Comparison of ENCODE assay signal across 10 cellular contexts in genomic region chr18:79819951-79820351, GRCh38.
DNase-seq lines count a peak whose midpoint lies in the region; ATAC-seq and TF ChIP-seq lines count a peak whose summit lies in the region.
"Had no signal": no experiment of that assay in that cellular context is flagged by ENCODE, and none has a peak within 500 bp of the region (broad histone marks: within the 10 kb centered on the region; RNA-seq: fewer than 3 reads in every experiment).

No MANE protein-coding gene starts in this region.

- H3K27me3 ChIP-seq in GM06990 (replicated peaks; ENCODE audit: control insufficient read depth, insufficient read depth, low read length), result no peaks in the 10 kb centered on the region; the same call in 1 of the 2 replicates

- no peak overlapping the region for H3K4me3 ChIP-seq in GM06990 (replicated peaks; ENCODE audit: low read depth, low read length)
- H3K4me3 ChIP-seq: skin epidermis had no signal

- ATAC-seq in GM21423 (IDR thresholded peaks at IDR 0.05; ENCODE audit: unreplicated experiment) (peak; percentile 95), HG03558 (IDR thresholded peaks at IDR 0.05; ENCODE audit: extremely low read depth, unreplicated experiment) (peak; percentile 72)

- H3K36me3 ChIP-seq in GM06990 (ENCODE audit: control insufficient read depth, insufficient read depth, low read length), result no peaks in the 10 kb centered on the region

- DNase-seq in GM06990 (ENCODE audit: extremely low read depth, insufficient read length) (peak; percentile 31), globus pallidus (ENCODE audit: low spot score) (peak; percentile 60), NCI-H146 treated with DMSO at 0.1 percent for 48 hours (lab: John Stamatoyannopoulos, UW; ENCODE audit: unreplicated experiment) (no peak), COLO668 (lab: John Stamatoyannopoulos, UW; ENCODE audit: unreplicated experiment) (no peak), GOT3 (lab: John Stamatoyannopoulos, UW) (no peak)
- DNase-seq in stimulated activated CD4-positive, alpha-beta T cell treated with anti-CD3 and anti-CD28 coated beads, Interleukin-2, amount 100 ng/mL, for 48 hours, result no peak
- DNase-seq: foreskin fibroblast had no signal

- TF ChIP-seq CTCF in GM06990 (IDR thresholded peaks at IDR 0.05; ENCODE audit: insufficient read depth, low read length, poor library complexity, severe bottlenecking), result no peak

Comparison
In these comparisons a context has a peak if more than half of its experiments do, and no peak if none do; other contexts are left out.
1. DNase-seq: peak in GM06990 (single experiment) and globus pallidus (single experiment); none in NCI-H146 treated with DMSO at 0.1 percent for 48 hours (single experiment), COLO668 (single experiment), stimulated activated CD4-positive, alpha-beta T cell treated with anti-CD3 and anti-CD28 coated beads, Interleukin-2, amount 100 ng/mL, for 48 hours (0 of 2) and GOT3 (single experiment).